Comparison of ENCODE assay signal across 1 cellular context in the genomic region with DNA sequence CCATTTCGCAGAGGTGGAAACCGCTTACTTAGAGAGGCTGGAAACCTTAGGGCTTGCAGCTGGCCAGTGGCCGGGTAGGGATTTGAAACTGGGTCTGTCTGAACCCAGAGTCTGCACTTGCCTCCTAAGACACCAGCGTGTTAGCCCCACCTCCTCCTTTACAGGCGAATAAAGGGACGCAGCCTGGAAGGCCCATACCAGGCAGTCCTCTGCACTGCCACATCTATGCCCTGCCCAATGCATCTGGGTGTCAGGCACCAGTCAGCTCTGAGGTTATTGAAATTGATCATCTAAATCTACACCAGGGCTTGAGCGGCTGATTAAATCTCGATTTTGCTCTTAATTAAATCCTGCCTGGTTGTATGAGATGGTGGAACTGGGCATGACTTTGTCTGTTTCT.
TF ChIP-seq lines count a peak whose summit lies in the region.

No MANE protein-coding gene starts in this region.

TF ChIP-seq in H1, 55 proteins besides CTCF, POLR2A, EP300 and RAD21:
- TF ChIP-seq JUND (IDR thresholded peaks at IDR 0.05; ENCODE audit: low read length) (no peak), HDAC2 (IDR thresholded peaks at IDR 0.05; ENCODE audit: borderline replicate concordance in 1 of 2, low read depth in 2 of 2, low read length in 2 of 2) (no peak), JUN (IDR thresholded peaks at IDR 0.05; ENCODE audit: low read depth, low read length) (no peak), EZH2 (IDR thresholded peaks at IDR 0.05; ENCODE audit: low read depth, low read length, severe bottlenecking) (no peak), TAF7 (optimal IDR thresholded peaks at IDR 0.05; ENCODE audit: borderline replicate concordance, low read depth, low read length) (no peak), PHF8 (conservative IDR thresholded peaks at IDR 0.05; ENCODE audit: low read depth, low read length) (no peak)
- TF ChIP-seq, protein P1, sequence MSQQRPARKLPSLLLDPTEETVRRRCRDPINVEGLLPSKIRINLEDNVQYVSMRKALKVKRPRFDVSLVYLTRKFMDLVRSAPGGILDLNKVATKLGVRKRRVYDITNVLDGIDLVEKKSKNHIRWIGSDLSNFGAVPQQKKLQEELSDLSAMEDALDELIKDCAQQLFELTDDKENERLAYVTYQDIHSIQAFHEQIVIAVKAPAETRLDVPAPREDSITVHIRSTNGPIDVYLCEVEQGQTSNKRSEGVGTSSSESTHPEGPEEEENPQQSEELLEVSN (IDR thresholded peaks at IDR 0.05): no peak
